Comparison of ENCODE assay signal across 20 cellular contexts in the genomic region with DNA sequence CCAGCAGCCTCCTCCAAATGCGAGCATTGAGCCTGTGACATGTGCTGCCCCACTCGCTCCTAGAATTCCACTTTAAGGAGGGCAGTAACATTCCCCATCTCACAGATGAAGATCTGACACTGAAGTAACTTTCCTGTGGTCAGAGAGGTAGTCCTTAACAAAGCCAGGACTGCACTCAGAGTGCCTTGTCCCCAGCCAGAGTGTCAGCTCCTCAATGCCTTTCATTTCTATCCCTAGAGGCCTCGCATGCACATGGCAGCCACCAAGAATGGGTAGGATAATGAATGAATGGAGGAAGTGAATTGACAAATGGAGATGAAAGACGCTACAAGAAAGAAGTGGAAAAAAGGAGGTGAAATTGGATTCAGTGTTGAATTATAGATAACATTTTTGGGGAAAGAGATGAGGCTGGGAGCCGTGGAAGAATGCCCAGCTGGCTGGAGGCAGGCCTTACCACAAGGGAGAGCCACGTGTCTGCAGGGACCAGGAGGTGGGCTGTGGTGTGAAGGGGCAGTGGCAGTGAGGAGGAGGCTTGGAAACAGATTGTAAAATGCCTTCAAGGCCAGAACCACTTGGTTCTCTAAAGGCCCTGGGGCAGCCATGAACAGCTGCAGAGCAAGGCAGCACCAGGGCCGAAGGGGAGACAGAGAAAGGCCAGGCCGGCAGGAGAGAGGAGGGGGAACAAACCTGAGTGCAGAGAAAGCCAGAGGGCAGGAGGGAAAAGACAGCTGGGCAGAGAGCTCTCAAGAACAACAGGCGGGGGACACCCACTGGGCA. TPM values are rescaled to one million over a fixed set of nuclear protein-coding genes. Genes with fewer than 3 reads are reported as not detected.
"Had no signal": no experiment of that assay in that cellular context is flagged by ENCODE, and none has a peak within 500 bp of the region (broad histone marks: within the 10 kb centered on the region; RNA-seq: fewer than 3 reads in every experiment).

No MANE protein-coding gene starts in this region.

- DNase-seq: activated CD4-positive, alpha-beta T cell treated with anti-CD3 and anti-CD28 coated beads, Interleukin-2, amount 50 U/mL, for 48 hours; activated CD4-positive, CD25-positive, alpha-beta regulatory T cell treated with anti-CD3 and anti-CD28 coated beads, Interleukin-2, amount 50 U/mL, for 72 hours; activated naive CD4-positive, alpha-beta T cell treated with anti-CD3 and anti-CD28 coated beads, Interleukin-2, amount 50 U/mL, for 16 hours; hypothalamus; left ventricle myocardium inferior; stimulated activated CD4-positive, alpha-beta T cell treated with anti-CD3 and anti-CD28 coated beads, Interleukin-1b, Interleukin-23, amount 100 ng/mL, for 48 hours; stomach; T-cell; T1000; testis; upper lobe of right lung had no signal

- FAIRE-seq: astrocyte, bronchial epithelial cell, endometrium had no signal

- ATAC-seq: esophagus mucosa, sciatic nerve, T-cell, upper lobe of right lung had no signal

- H3K27ac ChIP-seq: left ventricle myocardium inferior, ovary, stomach, testis, upper lobe of right lung had no signal

- H3K4me1 ChIP-seq: left ventricle myocardium inferior, stomach, testis had no signal

- H3K27ac Mint-ChIP-seq: T-cell had no signal

- H3K27me3 ChIP-seq: ovary, stomach, testis, upper lobe of right lung had no signal

- H3K4me3 ChIP-seq: left ventricle myocardium inferior, ovary, stomach, testis, upper lobe of right lung had no signal

- H3K36me3 ChIP-seq: left ventricle myocardium inferior, ovary, stomach, upper lobe of right lung had no signal

- H3K9me3 Mint-ChIP-seq: T-cell had no signal

- H3K9me3 ChIP-seq: left ventricle myocardium inferior, ovary, stomach, testis, upper lobe of right lung had no signal

- H3K36me3 Mint-ChIP-seq: T-cell had no signal

RNA-seq across cellular contexts. Expression of a gene that starts 10.4 kb away (rescaled TPM):
- total RNA-seq: chondrocyte had no signal

RNA-seq across cellular contexts. Expression of a gene that starts 17.6 kb away (rescaled TPM):
- total RNA-seq: astrocyte, chondrocyte, kidney epithelial cell had no signal
- polyA plus RNA-seq: neural cell had no signal
